ENCODE assay signal across 17 cellular contexts in the genomic region with DNA sequence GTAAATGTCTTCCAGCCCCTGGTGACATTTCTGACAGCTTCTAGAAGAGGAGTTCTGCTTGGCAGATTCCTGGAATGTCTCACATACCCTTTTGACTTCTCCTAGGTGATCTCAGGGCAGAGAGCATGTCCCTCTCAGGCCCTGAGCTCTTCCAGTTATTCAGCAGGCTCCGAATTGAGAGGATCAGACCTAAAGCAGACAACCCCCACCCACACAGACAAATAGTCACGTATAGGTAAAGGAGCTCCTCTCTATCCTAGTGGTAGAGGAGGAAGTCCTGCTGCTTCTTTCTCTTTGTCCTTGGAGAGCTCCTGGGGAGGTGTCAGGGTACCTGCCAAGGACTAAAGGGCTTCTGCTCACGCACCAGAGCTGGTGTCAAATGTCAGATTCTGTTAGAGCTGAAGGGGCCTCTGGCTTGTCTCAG.
A peak's percentile ranks its signal among the peaks of the same experiment; 100 is the strongest.
DNase-seq lines count a peak whose midpoint lies in the region; ATAC-seq, FAIRE-seq and TF ChIP-seq lines count a peak whose summit lies in the region.
"Had no signal": no experiment of that assay in that cellular context is flagged by ENCODE, and none has a peak within 500 bp of the region (broad histone marks: within the 10 kb centered on the region; RNA-seq: fewer than 3 reads in every experiment).

No MANE protein-coding gene starts in this region.

- CTCF ChIA-PET in H1 (lab: Charles Lee; ENCODE audit: partially characterized antibody) (interaction anchor here (0.9 to 2.5 kb wide), 5 partner anchors 10 to 188 kb away, joined by 3 to 9 read pairs (median 3); no protein-coding TSS in a partner anchor), GM10248 (lab: Yijun Ruan, JAX) (no interaction called here)

- H3K36me3 ChIP-seq in right atrium auricular region: no peaks in the 10 kb centered on the region
- no peaks in the 10 kb centered on the region for H3K36me3 ChIP-seq in H1 (ENCODE audit: control insufficient read depth in 2 of 4, insufficient read depth in 4 of 4, low read length in 3 of 4)
- no peaks in the 10 kb centered on the region for H3K36me3 ChIP-seq in effector memory CD4-positive, alpha-beta T cell (ENCODE audit: control insufficient read depth, insufficient read depth, low read length)

- no peak overlapping the region for H3K14ac ChIP-seq in H1 (ENCODE audit: insufficient read length)

- no peak overlapping the region for H3K56ac ChIP-seq in H1 (replicated peaks; ENCODE audit: insufficient read length, low read depth, low read length)

- H2BK20ac ChIP-seq in H1 (ENCODE audit: low read length): no peak overlapping the region

- no peak overlapping the region for H4K5ac ChIP-seq in H1 (ENCODE audit: insufficient read length, low read depth, low read length)

- H3K23ac ChIP-seq in H1 (ENCODE audit: insufficient read length): no peak overlapping the region

- H3K4ac ChIP-seq in H1 (replicated peaks; ENCODE audit: insufficient read length, low read depth, low read length): no peak overlapping the region

- intact Hi-C loops in left cardiac atrium (cut with DNase I): no loop called here

- no peak overlapping the region for H4K91ac ChIP-seq in H1 (replicated peaks; ENCODE audit: insufficient read length, low read length)

- 0 out of 4 replicates have a peak overlapping the region, but pooled peaks of 1 of the 2 experiments have one; percentile 31 for H3K4me2 ChIP-seq in H1 (ENCODE audit: insufficient read depth in 1 of 2, low read depth in 2 of 2, low read length in 2 of 2)

- no peak overlapping the region for H2AFZ ChIP-seq in H1 (ENCODE audit: low read length)

- no peak overlapping the region for H2AK5ac ChIP-seq in H1 (ENCODE audit: low read depth, low read length)

- H2BK12ac ChIP-seq in H1 (ENCODE audit: low read depth, low read length): no peak overlapping the region

- no peak overlapping the region for H3K9ac ChIP-seq in H1 (replicated peaks in 1 of 4; ENCODE audit: extremely low read depth in 1 of 4, low read depth in 3 of 4, low read length in 3 of 4)

- H2BK5ac ChIP-seq in H1 (ENCODE audit: low read depth, low read length): no peak overlapping the region

- no peak overlapping the region for H2BK15ac ChIP-seq in H1 (ENCODE audit: low read length)

- H4K20me1 ChIP-seq in H1 (replicated peaks in 1 of 2; ENCODE audit: control insufficient read depth in 1 of 2, insufficient read depth in 2 of 2, low read length in 2 of 2): no peaks in the 10 kb centered on the region

- POLR2A ChIA-PET in H1 (lab: Charles Lee; ENCODE audit: partially characterized antibody) (no interaction called here), GM10248 (lab: Yijun Ruan, JAX) (no interaction called here)

- H4K8ac ChIP-seq in H1 (ENCODE audit: extremely low read depth, insufficient read depth, low read length): no peak overlapping the region

- H3K27me3 ChIP-seq in right atrium auricular region (no peaks in the 10 kb centered on the region), H1 (replicated peaks in 1 of 4; ENCODE audit: control insufficient read depth in 3 of 4, extremely low read depth in 1 of 4, insufficient read depth in 3 of 4, low read length in 3 of 4) (no peaks in the 10 kb centered on the region)
- no peaks in the 10 kb centered on the region for H3K27me3 ChIP-seq in effector memory CD4-positive, alpha-beta T cell (replicated peaks; ENCODE audit: control insufficient read depth, insufficient read depth, low read length, poor library complexity, severe bottlenecking)

- H3K4me1 ChIP-seq in right atrium auricular region (peaks cover 0 to 5% of the 10 kb centered on the region in 2 donors), H1 (replicated peaks in 1 of 4; ENCODE audit: control insufficient read depth in 3 of 4, insufficient read depth in 4 of 4, low read length in 3 of 4) (peaks cover 2 to 4% (median 3%) of the 10 kb centered on the region in 4 experiments; a peak in 3 of 7 replicates)
- no peaks in the 10 kb centered on the region for H3K4me1 ChIP-seq in effector memory CD4-positive, alpha-beta T cell (ENCODE audit: control insufficient read depth, insufficient read depth, low read length, poor library complexity, severe bottlenecking)

- H3K4me3 ChIP-seq in right atrium auricular region (no peak overlapping the region), H1 (ENCODE audit: extremely low read depth in 1 of 4, insufficient read depth in 2 of 4, low read depth in 3 of 4, low read length in 4 of 4) (no peak overlapping the region)
- no peak overlapping the region for H3K4me3 ChIP-seq in effector memory CD4-positive, alpha-beta T cell (ENCODE audit: insufficient read depth, low read depth, low read length, poor library complexity, severe bottlenecking)

- TF ChIP-seq POLR2A in H1 (IDR thresholded peaks at IDR 0.05; ENCODE audit: control extremely low read depth in 1 of 2, low read depth in 2 of 2, low read length in 2 of 2): no peak

- no peak for FAIRE-seq in H1 (lab: Jason Lieb, UNC)
- FAIRE-seq: A204.1 had no signal

- TF ChIP-seq EP300 in H1 (IDR thresholded peaks at IDR 0.05; ENCODE audit: borderline replicate concordance in 1 of 2, low read depth in 2 of 2, low read length in 2 of 2): no peak

- no peak for TF ChIP-seq CTCF in right atrium auricular region (IDR thresholded peaks at IDR 0.05)
- TF ChIP-seq CTCF in H1 (IDR thresholded peaks at IDR 0.05; ENCODE audit: control extremely low read depth in 1 of 3, insufficient read depth in 1 of 3, low read depth in 1 of 3, low read length in 3 of 3): no peak
- TF ChIP-seq CTCF in GM10248 (IDR thresholded peaks at IDR 0.05; ENCODE audit: control extremely low read depth, extremely low read depth, low read depth, missing control alignments): no peak

- H3K9me3 ChIP-seq in right atrium auricular region: no peaks in the 10 kb centered on the region
- no peaks in the 10 kb centered on the region for H3K9me3 ChIP-seq in H1 (ENCODE audit: insufficient read depth in 2 of 2, low read depth in 1 of 2, low read length in 1 of 2)
- no peaks in the 10 kb centered on the region for H3K9me3 ChIP-seq in effector memory CD4-positive, alpha-beta T cell (ENCODE audit: control insufficient read depth, low read length)

- no peak for TF ChIP-seq RAD21 in H1 (IDR thresholded peaks at IDR 0.05 in 1 of 2, conservative IDR thresholded peaks at IDR 0.05 in 1 of 2; ENCODE audit: low read depth in 2 of 2, low read length in 2 of 2)

- 25% methylated on average over 3 of the region's 3 CpGs; no CpG with 5 or more reads in 1 of the 2 experiments for WGBS in H1 (ENCODE audit: extremely low coverage in 1 of 2, insufficient coverage in 1 of 2, insufficient read length in 1 of 2, insufficient replicate concordance in 2 of 2, low coverage in 1 of 2, low lambda C conversion rate in 2 of 2, missing lambda C conversion rate in 1 of 2), 2 experiments

- no peak overlapping the region for H2BK120ac ChIP-seq in H1 (replicated peaks; ENCODE audit: low read depth, low read length)

- DNase-seq in right atrium auricular region (ENCODE audit: low spot score): peak; percentile 1
- DNase-seq in left cardiac atrium: no peak
- DNase-seq in H1 (ENCODE audit: low read depth in 1 of 2, low spot score in 2 of 2): no peak
- peak; percentile 60 for DNase-seq in kidney tubule cell (ENCODE audit: low spot score)
- no peak for DNase-seq in GM10248 (ENCODE audit: extremely low spot score)
- DNase-seq in effector memory CD4-positive, alpha-beta T cell: no peak
- DNase-seq: C1 segment of cervical spinal cord, KG1, NCI-H1048, NCI-H1694 treated with DMSO at 0.1 percent for 48 hours, NCI-H2171, NCI-H446 treated with DMSO at 0.1 percent for 48 hours had no signal

- H3K27ac ChIP-seq in right atrium auricular region: no peak overlapping the region
- H3K27ac ChIP-seq in H1 (ENCODE audit: low read depth, low read length): no peak overlapping the region
- no peak overlapping the region for H3K27ac ChIP-seq in effector memory CD4-positive, alpha-beta T cell (ENCODE audit: insufficient read depth, low read length, poor library complexity, severe bottlenecking)
- H3K27ac ChIP-seq: HL-60 had no signal

- H3K79me1 ChIP-seq in H1 (ENCODE audit: low read depth, low read length): no peaks in the 10 kb centered on the region

- H3K79me2 ChIP-seq in H1 (ENCODE audit: control insufficient read depth in 1 of 2, insufficient read depth in 2 of 2, low read length in 2 of 2): no peaks in the 10 kb centered on the region

- ATAC-seq in left cardiac atrium (no peak), GM21576 (IDR thresholded peaks at IDR 0.05; ENCODE audit: unreplicated experiment) (no peak), HG02588 (IDR thresholded peaks at IDR 0.05; ENCODE audit: unreplicated experiment) (no peak)
- ATAC-seq: HCT116 had no signal

- H3K23me2 ChIP-seq in H1 (ENCODE audit: low read depth, low read length): 0 out of 2 replicates have a peak, but pooled peaks cover 2% of the 10 kb centered on the region

- no peak overlapping the region for H3K18ac ChIP-seq in H1 (ENCODE audit: extremely low read depth, low read length)

TF ChIP-seq in H1, 55 proteins besides CTCF, POLR2A, EP300 and RAD21:
- TF ChIP-seq TEAD4 (IDR thresholded peaks at IDR 0.05; ENCODE audit: low read depth, low read length) (peak; percentile 65), SIN3A (conservative IDR thresholded peaks at IDR 0.05 in 1 of 2, IDR thresholded peaks at IDR 0.05 in 1 of 2; ENCODE audit: low read depth in 1 of 2, low read length in 2 of 2) (peak in 1 of 2 experiments; percentile 20; a peak in 1 of 4 replicates), BCL11A (IDR thresholded peaks at IDR 0.05; ENCODE audit: low read depth in 2 of 2, low read length in 2 of 2) (no peak)

Comparison
In these comparisons a context has a peak if more than half of its experiments do, and no peak if none do; other contexts are left out.
1. DNase-seq: peak in right atrium auricular region (single experiment) and kidney tubule cell (single experiment); none in left cardiac atrium (single experiment), H1 (0 of 2), GM10248 (single experiment) and effector memory CD4-positive, alpha-beta T cell (0 of 3).